1 cellular context compared by ENCODE assay signal in the genomic region with DNA sequence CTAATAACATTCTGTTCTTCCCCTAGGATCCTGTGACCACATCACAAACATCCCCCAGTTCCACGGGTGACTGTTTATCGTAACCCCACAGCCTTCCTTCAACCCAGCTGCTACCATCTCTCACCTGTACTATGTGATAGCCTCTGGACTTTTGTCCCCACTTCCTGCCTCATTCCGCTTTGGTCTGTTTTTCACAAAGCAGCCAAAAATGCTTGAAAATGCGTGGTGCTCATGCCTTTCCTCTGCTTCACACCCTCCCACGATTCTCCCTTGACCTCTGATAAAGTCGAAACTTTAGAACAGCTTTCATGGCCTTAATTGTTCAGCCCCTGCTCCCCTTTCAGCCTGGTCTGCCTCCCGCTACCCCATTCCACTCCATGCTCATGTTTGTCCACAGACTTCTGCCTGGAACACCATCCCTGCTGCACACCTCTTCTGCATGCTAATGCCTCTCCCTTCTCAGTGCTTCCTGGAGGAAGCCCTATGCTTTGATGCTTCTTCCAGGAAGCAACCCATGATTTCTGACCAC.
TF ChIP-seq lines count a peak whose summit lies in the region.

No MANE protein-coding gene starts in this region.

TF ChIP-seq in HepG2, 621 proteins besides CTCF, POLR2A, EP300 and RAD21 (continued from another document and continues in another):
- TF ChIP-seq, protein P1, sequence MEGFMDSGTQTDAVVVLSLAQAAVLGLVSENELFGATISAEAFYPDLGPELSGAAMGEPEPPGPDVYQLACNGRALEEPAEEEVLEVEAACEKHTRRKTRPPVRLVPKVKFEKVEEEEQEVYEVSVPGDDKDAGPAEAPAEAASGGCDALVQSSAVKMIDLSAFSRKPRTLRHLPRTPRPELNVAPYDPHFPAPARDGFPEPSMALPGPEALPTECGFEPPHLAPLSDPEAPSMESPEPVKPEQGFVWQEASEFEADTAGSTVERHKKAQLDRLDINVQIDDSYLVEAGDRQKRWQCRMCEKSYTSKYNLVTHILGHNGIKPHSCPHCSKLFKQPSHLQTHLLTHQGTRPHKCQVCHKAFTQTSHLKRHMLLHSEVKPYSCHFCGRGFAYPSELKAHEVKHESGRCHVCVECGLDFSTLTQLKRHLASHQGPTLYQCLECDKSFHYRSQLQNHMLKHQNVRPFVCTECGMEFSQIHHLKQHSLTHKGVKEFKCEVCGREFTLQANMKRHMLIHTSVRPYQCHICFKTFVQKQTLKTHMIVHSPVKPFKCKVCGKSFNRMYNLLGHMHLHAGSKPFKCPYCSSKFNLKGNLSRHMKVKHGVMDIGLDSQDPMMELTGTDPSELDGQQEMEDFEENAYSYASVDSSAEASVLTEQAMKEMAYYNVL (CRISPR knock-in tag; IDR thresholded peaks at IDR 0.05; ENCODE audit: borderline replicate concordance) = peak; percentile 70; the same call in 1 of the 2 replicates
- TF ChIP-seq RCOR2 (CRISPR knock-in tag; IDR thresholded peaks at IDR 0.05) (peak; percentile 74), SIX4 (CRISPR knock-in tag; IDR thresholded peaks at IDR 0.05) (peak; percentile 47), SP5 (CRISPR knock-in tag; IDR thresholded peaks at IDR 0.05; ENCODE audit: borderline replicate concordance, low read depth) (0 out of 2 replicates have a peak, but pooled peaks have one; percentile 25), ZNF891 (CRISPR knock-in tag; IDR thresholded peaks at IDR 0.05) (no peak), GATA4 (IDR thresholded peaks at IDR 0.05; ENCODE audit: borderline replicate concordance, low read depth) (peak; percentile 34; the same call in 1 of the 2 replicates), KDM3A (CRISPR knock-in tag; IDR thresholded peaks at IDR 0.05; ENCODE audit: low read depth) (peak; percentile 31; the same call in 1 of the 2 replicates), PCBP2 (optimal IDR thresholded peaks at IDR 0.05; ENCODE audit: low read depth, low read length, poor library complexity, severe bottlenecking) (no peak), CBX1 (IDR thresholded peaks at IDR 0.05; ENCODE audit: low read depth) (peak; percentile 20), POGZ (CRISPR knock-in tag; IDR thresholded peaks at IDR 0.05) (peak; percentile 61; the same call in 1 of the 2 replicates), AGO2 (optimal IDR thresholded peaks at IDR 0.05; ENCODE audit: low read depth, low read length) (no peak), NR2F6 (IDR thresholded peaks at IDR 0.05) (peak; percentile 68), NR2F6 (CRISPR knock-in tag; IDR thresholded peaks at IDR 0.05) (peak; percentile 83), HOXA7 (CRISPR knock-in tag; IDR thresholded peaks at IDR 0.05) (no peak), DPF2 (CRISPR knock-in tag; IDR thresholded peaks at IDR 0.05; ENCODE audit: borderline replicate concordance, low read depth) (0 out of 2 replicates have a peak, but pooled peaks have one; percentile 45), MEIS2 (CRISPR knock-in tag; IDR thresholded peaks at IDR 0.05) (0 out of 2 replicates have a peak, but pooled peaks have one; percentile 23), HMG20A (CRISPR knock-in tag; IDR thresholded peaks at IDR 0.05; ENCODE audit: borderline replicate concordance) (peak; percentile 56), ZNF772 (CRISPR knock-in tag; IDR thresholded peaks at IDR 0.05) (0 out of 2 replicates have a peak, but pooled peaks have one; percentile 56), ZSCAN29 (CRISPR knock-in tag; conservative IDR thresholded peaks at IDR 0.05) (0 out of 2 replicates have a peak, but pooled peaks have one; percentile 6), ZFP36 (IDR thresholded peaks at IDR 0.05; ENCODE audit: borderline replicate concordance, low read depth, low read length, partially characterized antibody) (peak; percentile 94), ZNF337 (CRISPR knock-in tag; IDR thresholded peaks at IDR 0.05; ENCODE audit: borderline replicate concordance, low read depth) (0 out of 2 replicates have a peak, but pooled peaks have one; percentile 7), GFI1 (CRISPR knock-in tag; IDR thresholded peaks at IDR 0.05; ENCODE audit: borderline replicate concordance) (no peak), YEATS2 (CRISPR knock-in tag; IDR thresholded peaks at IDR 0.05; ENCODE audit: borderline replicate concordance) (peak; percentile 44; the same call in 1 of the 2 replicates), TCF7 (IDR thresholded peaks at IDR 0.05; ENCODE audit: low read depth) (no peak; the same call in none of the 2 replicates), MXD4 (CRISPR knock-in tag; IDR thresholded peaks at IDR 0.05) (0 out of 2 replicates have a peak, but pooled peaks have one; percentile 22), U2AF2 (IDR thresholded peaks at IDR 0.05; ENCODE audit: low read depth, low read length) (no peak), GZF1 (CRISPR knock-in tag; IDR thresholded peaks at IDR 0.05) (0 out of 2 replicates have a peak, but pooled peaks have one; percentile 25), MEF2D (CRISPR knock-in tag; IDR thresholded peaks at IDR 0.05) (peak; percentile 81; the same call in 1 of the 2 replicates), SOX6 (IDR thresholded peaks at IDR 0.05) (no peak), SOX6 (CRISPR knock-in tag; IDR thresholded peaks at IDR 0.05) (peak; percentile 77), ZNF292 (CRISPR knock-in tag; IDR thresholded peaks at IDR 0.05; ENCODE audit: borderline replicate concordance, low read depth) (peak; percentile 78; the same call in 1 of the 2 replicates), HOXD1 (CRISPR knock-in tag; IDR thresholded peaks at IDR 0.05) (no peak)
- TF ChIP-seq, protein P2, sequence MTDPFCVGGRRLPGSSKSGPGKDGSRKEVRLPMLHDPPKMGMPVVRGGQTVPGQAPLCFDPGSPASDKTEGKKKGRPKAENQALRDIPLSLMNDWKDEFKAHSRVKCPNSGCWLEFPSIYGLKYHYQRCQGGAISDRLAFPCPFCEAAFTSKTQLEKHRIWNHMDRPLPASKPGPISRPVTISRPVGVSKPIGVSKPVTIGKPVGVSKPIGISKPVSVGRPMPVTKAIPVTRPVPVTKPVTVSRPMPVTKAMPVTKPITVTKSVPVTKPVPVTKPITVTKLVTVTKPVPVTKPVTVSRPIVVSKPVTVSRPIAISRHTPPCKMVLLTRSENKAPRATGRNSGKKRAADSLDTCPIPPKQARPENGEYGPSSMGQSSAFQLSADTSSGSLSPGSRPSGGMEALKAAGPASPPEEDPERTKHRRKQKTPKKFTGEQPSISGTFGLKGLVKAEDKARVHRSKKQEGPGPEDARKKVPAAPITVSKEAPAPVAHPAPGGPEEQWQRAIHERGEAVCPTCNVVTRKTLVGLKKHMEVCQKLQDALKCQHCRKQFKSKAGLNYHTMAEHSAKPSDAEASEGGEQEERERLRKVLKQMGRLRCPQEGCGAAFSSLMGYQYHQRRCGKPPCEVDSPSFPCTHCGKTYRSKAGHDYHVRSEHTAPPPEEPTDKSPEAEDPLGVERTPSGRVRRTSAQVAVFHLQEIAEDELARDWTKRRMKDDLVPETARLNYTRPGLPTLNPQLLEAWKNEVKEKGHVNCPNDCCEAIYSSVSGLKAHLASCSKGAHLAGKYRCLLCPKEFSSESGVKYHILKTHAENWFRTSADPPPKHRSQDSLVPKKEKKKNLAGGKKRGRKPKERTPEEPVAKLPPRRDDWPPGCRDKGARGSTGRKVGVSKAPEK (CRISPR knock-in tag; IDR thresholded peaks at IDR 0.05; ENCODE audit: borderline replicate concordance) = peak; percentile 62; the same call in 1 of the 2 replicates
- TF ChIP-seq, protein P3, sequence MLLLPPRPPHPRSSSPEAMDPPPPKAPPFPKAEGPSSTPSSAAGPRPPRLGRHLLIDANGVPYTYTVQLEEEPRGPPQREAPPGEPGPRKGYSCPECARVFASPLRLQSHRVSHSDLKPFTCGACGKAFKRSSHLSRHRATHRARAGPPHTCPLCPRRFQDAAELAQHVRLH (CRISPR knock-in tag; IDR thresholded peaks at IDR 0.05; ENCODE audit: borderline replicate concordance, low read depth) = peak; percentile 29; the same call in 1 of the 2 replicates
- TF ChIP-seq, protein P4, sequence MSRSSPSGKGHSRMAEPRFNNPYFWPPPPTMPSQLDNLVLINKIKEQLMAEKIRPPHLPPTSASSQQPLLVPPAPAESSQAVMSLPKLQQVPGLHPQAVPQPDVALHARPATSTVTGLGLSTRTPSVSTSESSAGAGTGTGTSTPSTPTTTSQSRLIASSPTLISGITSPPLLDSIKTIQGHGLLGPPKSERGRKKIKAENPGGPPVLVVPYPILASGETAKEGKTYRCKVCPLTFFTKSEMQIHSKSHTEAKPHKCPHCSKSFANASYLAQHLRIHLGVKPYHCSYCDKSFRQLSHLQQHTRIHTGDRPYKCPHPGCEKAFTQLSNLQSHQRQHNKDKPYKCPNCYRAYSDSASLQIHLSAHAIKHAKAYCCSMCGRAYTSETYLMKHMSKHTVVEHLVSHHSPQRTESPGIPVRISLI (CRISPR knock-in tag; IDR thresholded peaks at IDR 0.05; ENCODE audit: borderline replicate concordance) = peak; percentile 55; the same call in 1 of the 2 replicates
- TF ChIP-seq, protein P5, sequence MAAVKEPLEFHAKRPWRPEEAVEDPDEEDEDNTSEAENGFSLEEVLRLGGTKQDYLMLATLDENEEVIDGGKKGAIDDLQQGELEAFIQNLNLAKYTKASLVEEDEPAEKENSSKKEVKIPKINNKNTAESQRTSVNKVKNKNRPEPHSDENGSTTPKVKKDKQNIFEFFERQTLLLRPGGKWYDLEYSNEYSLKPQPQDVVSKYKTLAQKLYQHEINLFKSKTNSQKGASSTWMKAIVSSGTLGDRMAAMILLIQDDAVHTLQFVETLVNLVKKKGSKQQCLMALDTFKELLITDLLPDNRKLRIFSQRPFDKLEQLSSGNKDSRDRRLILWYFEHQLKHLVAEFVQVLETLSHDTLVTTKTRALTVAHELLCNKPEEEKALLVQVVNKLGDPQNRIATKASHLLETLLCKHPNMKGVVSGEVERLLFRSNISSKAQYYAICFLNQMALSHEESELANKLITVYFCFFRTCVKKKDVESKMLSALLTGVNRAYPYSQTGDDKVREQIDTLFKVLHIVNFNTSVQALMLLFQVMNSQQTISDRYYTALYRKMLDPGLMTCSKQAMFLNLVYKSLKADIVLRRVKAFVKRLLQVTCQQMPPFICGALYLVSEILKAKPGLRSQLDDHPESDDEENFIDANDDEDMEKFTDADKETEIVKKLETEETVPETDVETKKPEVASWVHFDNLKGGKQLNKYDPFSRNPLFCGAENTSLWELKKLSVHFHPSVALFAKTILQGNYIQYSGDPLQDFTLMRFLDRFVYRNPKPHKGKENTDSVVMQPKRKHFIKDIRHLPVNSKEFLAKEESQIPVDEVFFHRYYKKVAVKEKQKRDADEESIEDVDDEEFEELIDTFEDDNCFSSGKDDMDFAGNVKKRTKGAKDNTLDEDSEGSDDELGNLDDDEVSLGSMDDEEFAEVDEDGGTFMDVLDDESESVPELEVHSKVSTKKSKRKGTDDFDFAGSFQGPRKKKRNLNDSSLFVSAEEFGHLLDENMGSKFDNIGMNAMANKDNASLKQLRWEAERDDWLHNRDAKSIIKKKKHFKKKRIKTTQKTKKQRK (IDR thresholded peaks at IDR 0.05; ENCODE audit: low read length) = no peak
- TF ChIP-seq, protein P6, sequence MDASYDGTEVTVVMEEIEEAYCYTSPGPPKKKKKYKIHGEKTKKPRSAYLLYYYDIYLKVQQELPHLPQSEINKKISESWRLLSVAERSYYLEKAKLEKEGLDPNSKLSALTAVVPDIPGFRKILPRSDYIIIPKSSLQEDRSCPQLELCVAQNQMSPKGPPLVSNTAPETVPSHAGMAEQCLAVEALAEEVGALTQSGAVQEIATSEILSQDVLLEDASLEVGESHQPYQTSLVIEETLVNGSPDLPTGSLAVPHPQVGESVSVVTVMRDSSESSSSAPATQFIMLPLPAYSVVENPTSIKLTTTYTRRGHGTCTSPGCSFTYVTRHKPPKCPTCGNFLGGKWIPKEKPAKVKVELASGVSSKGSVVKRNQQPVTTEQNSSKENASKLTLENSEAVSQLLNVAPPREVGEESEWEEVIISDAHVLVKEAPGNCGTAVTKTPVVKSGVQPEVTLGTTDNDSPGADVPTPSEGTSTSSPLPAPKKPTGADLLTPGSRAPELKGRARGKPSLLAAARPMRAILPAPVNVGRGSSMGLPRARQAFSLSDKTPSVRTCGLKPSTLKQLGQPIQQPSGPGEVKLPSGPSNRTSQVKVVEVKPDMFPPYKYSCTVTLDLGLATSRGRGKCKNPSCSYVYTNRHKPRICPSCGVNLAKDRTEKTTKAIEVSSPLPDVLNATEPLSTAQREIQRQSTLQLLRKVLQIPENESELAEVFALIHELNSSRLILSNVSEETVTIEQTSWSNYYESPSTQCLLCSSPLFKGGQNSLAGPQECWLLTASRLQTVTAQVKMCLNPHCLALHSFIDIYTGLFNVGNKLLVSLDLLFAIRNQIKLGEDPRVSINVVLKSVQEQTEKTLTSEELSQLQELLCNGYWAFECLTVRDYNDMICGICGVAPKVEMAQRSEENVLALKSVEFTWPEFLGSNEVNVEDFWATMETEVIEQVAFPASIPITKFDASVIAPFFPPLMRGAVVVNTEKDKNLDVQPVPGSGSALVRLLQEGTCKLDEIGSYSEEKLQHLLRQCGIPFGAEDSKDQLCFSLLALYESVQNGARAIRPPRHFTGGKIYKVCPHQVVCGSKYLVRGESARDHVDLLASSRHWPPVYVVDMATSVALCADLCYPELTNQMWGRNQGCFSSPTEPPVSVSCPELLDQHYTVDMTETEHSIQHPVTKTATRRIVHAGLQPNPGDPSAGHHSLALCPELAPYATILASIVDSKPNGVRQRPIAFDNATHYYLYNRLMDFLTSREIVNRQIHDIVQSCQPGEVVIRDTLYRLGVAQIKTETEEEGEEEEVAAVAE (CRISPR knock-in tag; IDR thresholded peaks at IDR 0.05; ENCODE audit: borderline replicate concordance) = no peak
- TF ChIP-seq, protein P7, sequence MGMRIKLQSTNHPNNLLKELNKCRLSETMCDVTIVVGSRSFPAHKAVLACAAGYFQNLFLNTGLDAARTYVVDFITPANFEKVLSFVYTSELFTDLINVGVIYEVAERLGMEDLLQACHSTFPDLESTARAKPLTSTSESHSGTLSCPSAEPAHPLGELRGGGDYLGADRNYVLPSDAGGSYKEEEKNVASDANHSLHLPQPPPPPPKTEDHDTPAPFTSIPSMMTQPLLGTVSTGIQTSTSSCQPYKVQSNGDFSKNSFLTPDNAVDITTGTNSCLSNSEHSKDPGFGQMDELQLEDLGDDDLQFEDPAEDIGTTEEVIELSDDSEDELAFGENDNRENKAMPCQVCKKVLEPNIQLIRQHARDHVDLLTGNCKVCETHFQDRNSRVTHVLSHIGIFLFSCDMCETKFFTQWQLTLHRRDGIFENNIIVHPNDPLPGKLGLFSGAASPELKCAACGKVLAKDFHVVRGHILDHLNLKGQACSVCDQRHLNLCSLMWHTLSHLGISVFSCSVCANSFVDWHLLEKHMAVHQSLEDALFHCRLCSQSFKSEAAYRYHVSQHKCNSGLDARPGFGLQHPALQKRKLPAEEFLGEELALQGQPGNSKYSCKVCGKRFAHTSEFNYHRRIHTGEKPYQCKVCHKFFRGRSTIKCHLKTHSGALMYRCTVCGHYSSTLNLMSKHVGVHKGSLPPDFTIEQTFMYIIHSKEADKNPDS (CRISPR knock-in tag; IDR thresholded peaks at IDR 0.05) = no peak
